Comparison of ENCODE assay signal across 14 cellular contexts in genomic region chr4:164251257-164251656, GRCh38.
"Had no signal": no experiment of that assay in that cellular context is flagged by ENCODE, and none has a peak within 500 bp of the region (broad histone marks: within the 10 kb centered on the region; RNA-seq: fewer than 3 reads in every experiment).

No MANE protein-coding gene starts in this region.

- H3K4me3 ChIP-seq: left ventricle myocardium inferior, thoracic aorta, upper lobe of right lung had no signal

- H3K27ac ChIP-seq: left ventricle myocardium inferior, thoracic aorta, upper lobe of right lung, WERI-Rb-1 had no signal

- DNase-seq: activated CD4-positive, alpha-beta T cell treated with anti-CD3 and anti-CD28 coated beads, Interleukin-2, amount 50 U/mL, for 48 hours; activated naive CD4-positive, alpha-beta T cell treated with Interleukin-2 at 50 U/mL for 16 hours; aorta; dermis blood vessel endothelial cell; erythroblast; left ventricle myocardium inferior; mesenchymal stem cell; natural killer cell; T-helper 17 cell; upper lobe of right lung; WERI-Rb-1 had no signal

- H3K27me3 ChIP-seq: upper lobe of right lung had no signal

- H3K9me3 ChIP-seq: thoracic aorta, upper lobe of right lung had no signal

- ATAC-seq: activated T-helper 17 cell treated with anti-CD3 and anti-CD28 coated beads, Interleukin-2, amount 50 U/mL, for 72 hours; natural killer cell; sciatic nerve; T-helper 17 cell; upper lobe of right lung had no signal

- H3K4me1 ChIP-seq: left ventricle myocardium inferior, upper lobe of right lung had no signal
